20 cellular contexts compared by ENCODE assay signal in genomic region chr6:65416640-65417039, GRCh38.
"Had no signal": no experiment of that assay in that cellular context is flagged by ENCODE, and none has a peak within 500 bp of the region (broad histone marks: within the 10 kb centered on the region; RNA-seq: fewer than 3 reads in every experiment).

No MANE protein-coding gene starts in this region.

- FAIRE-seq: endothelial cell of umbilical vein, islet of Langerhans, keratinocyte had no signal

- H3K36me3 Mint-ChIP-seq: memory B cell had no signal

- H3K36me3 ChIP-seq: esophagus muscularis mucosa, gastrocnemius medialis, heart left ventricle, left lung, lower lobe of right lung had no signal

- H3K27ac Mint-ChIP-seq: memory B cell had no signal

- DNase-seq: central memory CD4-positive, alpha-beta T cell; dermis blood vessel endothelial cell; dorsolateral prefrontal cortex; effector CD4-positive, alpha-beta T cell; effector memory CD4-positive, alpha-beta T cell; foreskin keratinocyte; gastrocnemius medialis; heart left ventricle; left cardiac atrium; left lung; left ventricle myocardium superior; lower lobe of right lung; mesendoderm; midbrain had no signal

- H3K4me3 Mint-ChIP-seq: memory B cell had no signal

- H3K9me3 ChIP-seq: esophagus muscularis mucosa, gastrocnemius medialis, left lung, lower lobe of right lung had no signal

- H3K4me1 Mint-ChIP-seq: memory B cell had no signal

- H3K27me3 Mint-ChIP-seq: memory B cell had no signal

- ATAC-seq: foreskin keratinocyte, gastrocnemius medialis, heart left ventricle, left cardiac atrium, left lung, left ventricle myocardium superior, lower lobe of right lung had no signal

- H3K27ac ChIP-seq: coronary artery, dorsolateral prefrontal cortex, esophagus muscularis mucosa, foreskin keratinocyte, gastrocnemius medialis, heart left ventricle, left lung, lower lobe of right lung had no signal

- H3K4me1 ChIP-seq: esophagus muscularis mucosa, foreskin keratinocyte, gastrocnemius medialis, heart left ventricle, left lung, lower lobe of right lung had no signal

- H3K27me3 ChIP-seq: dorsolateral prefrontal cortex, esophagus muscularis mucosa, foreskin keratinocyte, gastrocnemius medialis, heart left ventricle, left lung had no signal

- H3K4me3 ChIP-seq: coronary artery, dorsolateral prefrontal cortex, esophagus muscularis mucosa, gastrocnemius medialis, heart left ventricle, left lung, lower lobe of right lung had no signal
